In the genomic region with DNA sequence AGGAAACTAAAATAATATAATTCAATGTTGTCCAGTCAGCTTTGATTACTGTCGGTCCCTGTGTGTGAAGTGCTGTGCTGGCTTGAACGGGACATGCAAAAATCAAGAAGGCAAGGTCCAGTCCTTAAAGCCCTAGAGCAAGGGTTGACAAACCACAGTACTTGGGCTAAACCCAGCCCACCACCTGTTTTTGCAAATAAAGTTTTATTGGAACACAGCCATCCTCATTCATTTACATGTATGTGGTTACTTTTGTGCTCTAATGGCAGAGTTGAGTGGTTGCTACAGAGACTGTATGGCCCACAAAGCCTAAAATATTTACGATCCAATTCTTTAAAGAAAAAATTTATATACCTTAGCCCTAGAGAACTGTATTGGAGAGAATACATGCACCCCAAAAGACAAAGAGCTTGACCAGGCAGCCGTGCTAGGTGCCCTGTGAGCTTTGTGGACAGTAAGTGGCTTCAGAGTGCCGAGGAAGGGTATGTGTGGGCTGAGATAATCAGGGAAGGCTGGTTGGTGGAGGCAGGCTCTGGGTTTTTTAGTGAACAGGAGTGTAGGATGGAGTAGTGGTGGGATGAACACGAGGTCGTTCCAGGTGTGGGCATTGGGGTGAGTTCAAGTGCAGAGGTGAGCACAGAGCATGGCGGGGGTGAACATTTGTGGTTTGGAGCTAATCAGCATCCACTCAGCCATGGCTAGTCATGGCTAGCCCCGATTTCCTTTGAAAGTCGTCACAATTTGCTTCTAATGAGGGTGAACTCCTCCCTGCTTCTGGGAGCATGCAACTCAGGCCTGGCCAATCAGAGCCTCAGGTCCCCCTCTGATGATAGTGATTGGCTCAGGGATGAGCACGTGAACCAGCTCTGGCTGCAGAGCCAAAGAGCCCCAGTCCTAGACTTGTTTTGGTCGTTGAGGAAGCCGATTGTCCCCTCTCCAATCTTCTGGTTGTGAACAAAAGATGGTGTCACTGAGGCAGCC, we compare ENCODE assay signal across 2 cellular contexts.
TF ChIP-seq lines count a peak whose summit lies in the region.

No MANE protein-coding gene starts in this region.

TF ChIP-seq in HepG2, 621 proteins besides CTCF, POLR2A, EP300 and RAD21:
- TF ChIP-seq, protein P1, sequence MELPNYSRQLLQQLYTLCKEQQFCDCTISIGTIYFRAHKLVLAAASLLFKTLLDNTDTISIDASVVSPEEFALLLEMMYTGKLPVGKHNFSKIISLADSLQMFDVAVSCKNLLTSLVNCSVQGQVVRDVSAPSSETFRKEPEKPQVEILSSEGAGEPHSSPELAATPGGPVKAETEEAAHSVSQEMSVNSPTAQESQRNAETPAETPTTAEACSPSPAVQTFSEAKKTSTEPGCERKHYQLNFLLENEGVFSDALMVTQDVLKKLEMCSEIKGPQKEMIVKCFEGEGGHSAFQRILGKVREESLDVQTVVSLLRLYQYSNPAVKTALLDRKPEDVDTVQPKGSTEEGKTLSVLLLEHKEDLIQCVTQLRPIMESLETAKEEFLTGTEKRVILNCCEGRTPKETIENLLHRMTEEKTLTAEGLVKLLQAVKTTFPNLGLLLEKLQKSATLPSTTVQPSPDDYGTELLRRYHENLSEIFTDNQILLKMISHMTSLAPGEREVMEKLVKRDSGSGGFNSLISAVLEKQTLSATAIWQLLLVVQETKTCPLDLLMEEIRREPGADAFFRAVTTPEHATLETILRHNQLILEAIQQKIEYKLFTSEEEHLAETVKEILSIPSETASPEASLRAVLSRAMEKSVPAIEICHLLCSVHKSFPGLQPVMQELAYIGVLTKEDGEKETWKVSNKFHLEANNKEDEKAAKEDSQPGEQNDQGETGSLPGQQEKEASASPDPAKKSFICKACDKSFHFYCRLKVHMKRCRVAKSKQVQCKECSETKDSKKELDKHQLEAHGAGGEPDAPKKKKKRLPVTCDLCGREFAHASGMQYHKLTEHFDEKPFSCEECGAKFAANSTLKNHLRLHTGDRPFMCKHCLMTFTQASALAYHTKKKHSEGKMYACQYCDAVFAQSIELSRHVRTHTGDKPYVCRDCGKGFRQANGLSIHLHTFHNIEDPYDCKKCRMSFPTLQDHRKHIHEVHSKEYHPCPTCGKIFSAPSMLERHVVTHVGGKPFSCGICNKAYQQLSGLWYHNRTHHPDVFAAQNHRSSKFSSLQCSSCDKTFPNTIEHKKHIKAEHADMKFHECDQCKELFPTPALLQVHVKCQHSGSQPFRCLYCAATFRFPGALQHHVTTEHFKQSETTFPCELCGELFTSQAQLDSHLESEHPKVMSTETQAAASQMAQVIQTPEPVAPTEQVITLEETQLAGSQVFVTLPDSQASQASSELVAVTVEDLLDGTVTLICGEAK (IDR thresholded peaks at IDR 0.05) = no peak
- TF ChIP-seq, protein P1 (CRISPR knock-in tag; IDR thresholded peaks at IDR 0.05) = peak; percentile 48; the same call in 1 of the 2 replicates
- no peak for TF ChIP-seq FOXC1 (CRISPR knock-in tag; IDR thresholded peaks at IDR 0.05; ENCODE audit: borderline replicate concordance)

TF ChIP-seq in H1, 55 proteins besides CTCF, POLR2A, EP300 and RAD21:
- TF ChIP-seq KDM4A (IDR thresholded peaks at IDR 0.05; ENCODE audit: low read depth, low read length, severe bottlenecking) (no peak), SP4 (IDR thresholded peaks at IDR 0.05; ENCODE audit: low read length) (no peak), HDAC2 (IDR thresholded peaks at IDR 0.05; ENCODE audit: borderline replicate concordance in 1 of 2, low read depth in 2 of 2, low read length in 2 of 2) (no peak), TCF12 (IDR thresholded peaks at IDR 0.05; ENCODE audit: low read depth, low read length) (no peak), POLR2AphosphoS5 (IDR thresholded peaks at IDR 0.05; ENCODE audit: low read depth, low read length) (no peak), FOSL1 (IDR thresholded peaks at IDR 0.05; ENCODE audit: insufficient read depth, low read depth, low read length) (no peak), ZNF274 (IDR thresholded peaks at IDR 0.05; ENCODE audit: borderline replicate concordance, extremely low read depth, low read length) (no peak), KDM1A (IDR thresholded peaks at IDR 0.05; ENCODE audit: borderline replicate concordance, low read length) (no peak), RBBP5 (IDR thresholded peaks at IDR 0.05; ENCODE audit: borderline replicate concordance, low read depth, low read length) (no peak), TAF1 (IDR thresholded peaks at IDR 0.05; ENCODE audit: low read depth, low read length) (no peak), JUN (IDR thresholded peaks at IDR 0.05; ENCODE audit: low read depth, low read length) (no peak)
- TF ChIP-seq, protein P2, sequence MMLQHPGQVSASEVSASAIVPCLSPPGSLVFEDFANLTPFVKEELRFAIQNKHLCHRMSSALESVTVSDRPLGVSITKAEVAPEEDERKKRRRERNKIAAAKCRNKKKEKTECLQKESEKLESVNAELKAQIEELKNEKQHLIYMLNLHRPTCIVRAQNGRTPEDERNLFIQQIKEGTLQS (IDR thresholded peaks at IDR 0.05; ENCODE audit: insufficient read depth, low read depth, low read length) = no peak
- TF ChIP-seq, protein P3, sequence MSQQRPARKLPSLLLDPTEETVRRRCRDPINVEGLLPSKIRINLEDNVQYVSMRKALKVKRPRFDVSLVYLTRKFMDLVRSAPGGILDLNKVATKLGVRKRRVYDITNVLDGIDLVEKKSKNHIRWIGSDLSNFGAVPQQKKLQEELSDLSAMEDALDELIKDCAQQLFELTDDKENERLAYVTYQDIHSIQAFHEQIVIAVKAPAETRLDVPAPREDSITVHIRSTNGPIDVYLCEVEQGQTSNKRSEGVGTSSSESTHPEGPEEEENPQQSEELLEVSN (IDR thresholded peaks at IDR 0.05) = no peak
